1 cellular context compared by ENCODE assay signal in genomic region chr1:113265196-113265595, GRCh38.
A peak's percentile ranks its signal among the peaks of the same experiment; 100 is the strongest.
TF ChIP-seq lines count a peak whose summit lies in the region.

No MANE protein-coding gene starts in this region.

TF ChIP-seq in K562, 482 proteins besides CTCF, POLR2A, EP300 and RAD21 (continued from another document):
- TF ChIP-seq, protein P1, sequence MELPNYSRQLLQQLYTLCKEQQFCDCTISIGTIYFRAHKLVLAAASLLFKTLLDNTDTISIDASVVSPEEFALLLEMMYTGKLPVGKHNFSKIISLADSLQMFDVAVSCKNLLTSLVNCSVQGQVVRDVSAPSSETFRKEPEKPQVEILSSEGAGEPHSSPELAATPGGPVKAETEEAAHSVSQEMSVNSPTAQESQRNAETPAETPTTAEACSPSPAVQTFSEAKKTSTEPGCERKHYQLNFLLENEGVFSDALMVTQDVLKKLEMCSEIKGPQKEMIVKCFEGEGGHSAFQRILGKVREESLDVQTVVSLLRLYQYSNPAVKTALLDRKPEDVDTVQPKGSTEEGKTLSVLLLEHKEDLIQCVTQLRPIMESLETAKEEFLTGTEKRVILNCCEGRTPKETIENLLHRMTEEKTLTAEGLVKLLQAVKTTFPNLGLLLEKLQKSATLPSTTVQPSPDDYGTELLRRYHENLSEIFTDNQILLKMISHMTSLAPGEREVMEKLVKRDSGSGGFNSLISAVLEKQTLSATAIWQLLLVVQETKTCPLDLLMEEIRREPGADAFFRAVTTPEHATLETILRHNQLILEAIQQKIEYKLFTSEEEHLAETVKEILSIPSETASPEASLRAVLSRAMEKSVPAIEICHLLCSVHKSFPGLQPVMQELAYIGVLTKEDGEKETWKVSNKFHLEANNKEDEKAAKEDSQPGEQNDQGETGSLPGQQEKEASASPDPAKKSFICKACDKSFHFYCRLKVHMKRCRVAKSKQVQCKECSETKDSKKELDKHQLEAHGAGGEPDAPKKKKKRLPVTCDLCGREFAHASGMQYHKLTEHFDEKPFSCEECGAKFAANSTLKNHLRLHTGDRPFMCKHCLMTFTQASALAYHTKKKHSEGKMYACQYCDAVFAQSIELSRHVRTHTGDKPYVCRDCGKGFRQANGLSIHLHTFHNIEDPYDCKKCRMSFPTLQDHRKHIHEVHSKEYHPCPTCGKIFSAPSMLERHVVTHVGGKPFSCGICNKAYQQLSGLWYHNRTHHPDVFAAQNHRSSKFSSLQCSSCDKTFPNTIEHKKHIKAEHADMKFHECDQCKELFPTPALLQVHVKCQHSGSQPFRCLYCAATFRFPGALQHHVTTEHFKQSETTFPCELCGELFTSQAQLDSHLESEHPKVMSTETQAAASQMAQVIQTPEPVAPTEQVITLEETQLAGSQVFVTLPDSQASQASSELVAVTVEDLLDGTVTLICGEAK (IDR thresholded peaks at IDR 0.05), result no peak
- TF ChIP-seq, protein P1 (CRISPR knock-in tag; IDR thresholded peaks at IDR 0.05), result no peak
- TF ChIP-seq TCF3 (CRISPR knock-in tag; IDR thresholded peaks at IDR 0.05) (peak; percentile 38; the same call in 1 of the 2 replicates), NCOR1 (IDR thresholded peaks at IDR 0.05) (0 out of 2 replicates have a peak, but pooled peaks have one; percentile 9), RBFOX2 (IDR thresholded peaks at IDR 0.05; ENCODE audit: low read depth, low read length) (no peak), ZNF263 (CRISPR knock-in tag; IDR thresholded peaks at IDR 0.05; ENCODE audit: borderline replicate concordance) (no peak), JUND (IDR thresholded peaks at IDR 0.05; ENCODE audit: borderline replicate concordance, low read depth, low read length) (peak; percentile 75), JUND (tag; IDR thresholded peaks at IDR 0.05; ENCODE audit: borderline replicate concordance, low read depth, low read length) (peak; percentile 32; the same call in 1 of the 3 replicates), ZNF644 (tag; IDR thresholded peaks at IDR 0.05; ENCODE audit: low read depth) (no peak), ZBTB33 (CRISPR knock-in tag; IDR thresholded peaks at IDR 0.05) (no peak), SMARCA4 (IDR thresholded peaks at IDR 0.05) (0 out of 2 replicates have a peak, but pooled peaks have one; percentile 23), C11orf30 (IDR thresholded peaks at IDR 0.05; ENCODE audit: low read depth) (no peak), ZKSCAN3 (CRISPR knock-in tag; IDR thresholded peaks at IDR 0.05) (peak; percentile 91), CTBP1 (IDR thresholded peaks at IDR 0.05; ENCODE audit: borderline replicate concordance) (peak; percentile 39; the same call in 1 of the 2 replicates), DACH1 (IDR thresholded peaks at IDR 0.05; ENCODE audit: partially characterized antibody) (no peak), MEIS2 (IDR thresholded peaks at IDR 0.05; ENCODE audit: partially characterized antibody) (peak; percentile 61), HLTF (IDR thresholded peaks at IDR 0.05) (no peak), EHMT2 (IDR thresholded peaks at IDR 0.05) (no peak), CBFA2T2 (conservative IDR thresholded peaks at IDR 0.05) (peak; percentile 22; the same call in 1 of the 2 replicates), HDAC1 (IDR thresholded peaks at IDR 0.05) (no peak), HDAC6 (IDR thresholded peaks at IDR 0.05; ENCODE audit: low read depth, low read length) (no peak), RCOR1 (IDR thresholded peaks at IDR 0.05; ENCODE audit: borderline replicate concordance in 1 of 2, low read depth in 2 of 2, low read length in 2 of 2) (peak in 1 of 2 experiments; percentile 60; a peak in 1 of 4 replicates), HNRNPUL1 (IDR thresholded peaks at IDR 0.05; ENCODE audit: low read length) (no peak), CBFA2T3 (IDR thresholded peaks at IDR 0.05) (peak; percentile 59), ZNF668 (CRISPR knock-in tag; IDR thresholded peaks at IDR 0.05) (no peak), ZNF3 (CRISPR knock-in tag; IDR thresholded peaks at IDR 0.05) (no peak), ARID1B (IDR thresholded peaks at IDR 0.05) (peak; percentile 63)
- TF ChIP-seq, protein P2, sequence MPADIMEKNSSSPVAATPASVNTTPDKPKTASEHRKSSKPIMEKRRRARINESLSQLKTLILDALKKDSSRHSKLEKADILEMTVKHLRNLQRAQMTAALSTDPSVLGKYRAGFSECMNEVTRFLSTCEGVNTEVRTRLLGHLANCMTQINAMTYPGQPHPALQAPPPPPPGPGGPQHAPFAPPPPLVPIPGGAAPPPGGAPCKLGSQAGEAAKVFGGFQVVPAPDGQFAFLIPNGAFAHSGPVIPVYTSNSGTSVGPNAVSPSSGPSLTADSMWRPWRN (IDR thresholded peaks at IDR 0.05; ENCODE audit: low read depth), result no peak
- TF ChIP-seq, protein P3, sequence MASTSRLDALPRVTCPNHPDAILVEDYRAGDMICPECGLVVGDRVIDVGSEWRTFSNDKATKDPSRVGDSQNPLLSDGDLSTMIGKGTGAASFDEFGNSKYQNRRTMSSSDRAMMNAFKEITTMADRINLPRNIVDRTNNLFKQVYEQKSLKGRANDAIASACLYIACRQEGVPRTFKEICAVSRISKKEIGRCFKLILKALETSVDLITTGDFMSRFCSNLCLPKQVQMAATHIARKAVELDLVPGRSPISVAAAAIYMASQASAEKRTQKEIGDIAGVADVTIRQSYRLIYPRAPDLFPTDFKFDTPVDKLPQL (IDR thresholded peaks at IDR 0.05; ENCODE audit: extremely low read depth, insufficient read length), result no peak
- TF ChIP-seq, protein P4, sequence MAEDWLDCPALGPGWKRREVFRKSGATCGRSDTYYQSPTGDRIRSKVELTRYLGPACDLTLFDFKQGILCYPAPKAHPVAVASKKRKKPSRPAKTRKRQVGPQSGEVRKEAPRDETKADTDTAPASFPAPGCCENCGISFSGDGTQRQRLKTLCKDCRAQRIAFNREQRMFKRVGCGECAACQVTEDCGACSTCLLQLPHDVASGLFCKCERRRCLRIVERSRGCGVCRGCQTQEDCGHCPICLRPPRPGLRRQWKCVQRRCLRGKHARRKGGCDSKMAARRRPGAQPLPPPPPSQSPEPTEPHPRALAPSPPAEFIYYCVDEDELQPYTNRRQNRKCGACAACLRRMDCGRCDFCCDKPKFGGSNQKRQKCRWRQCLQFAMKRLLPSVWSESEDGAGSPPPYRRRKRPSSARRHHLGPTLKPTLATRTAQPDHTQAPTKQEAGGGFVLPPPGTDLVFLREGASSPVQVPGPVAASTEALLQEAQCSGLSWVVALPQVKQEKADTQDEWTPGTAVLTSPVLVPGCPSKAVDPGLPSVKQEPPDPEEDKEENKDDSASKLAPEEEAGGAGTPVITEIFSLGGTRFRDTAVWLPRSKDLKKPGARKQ (CRISPR knock-in tag; IDR thresholded peaks at IDR 0.05), result no peak
- TF ChIP-seq, protein P5, sequence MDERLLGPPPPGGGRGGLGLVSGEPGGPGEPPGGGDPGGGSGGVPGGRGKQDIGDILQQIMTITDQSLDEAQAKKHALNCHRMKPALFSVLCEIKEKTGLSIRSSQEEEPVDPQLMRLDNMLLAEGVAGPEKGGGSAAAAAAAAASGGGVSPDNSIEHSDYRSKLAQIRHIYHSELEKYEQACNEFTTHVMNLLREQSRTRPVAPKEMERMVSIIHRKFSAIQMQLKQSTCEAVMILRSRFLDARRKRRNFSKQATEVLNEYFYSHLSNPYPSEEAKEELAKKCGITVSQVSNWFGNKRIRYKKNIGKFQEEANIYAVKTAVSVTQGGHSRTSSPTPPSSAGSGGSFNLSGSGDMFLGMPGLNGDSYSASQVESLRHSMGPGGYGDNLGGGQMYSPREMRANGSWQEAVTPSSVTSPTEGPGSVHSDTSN (CRISPR knock-in tag; IDR thresholded peaks at IDR 0.05; ENCODE audit: low read depth), result no peak
- TF ChIP-seq, protein P5 (tag; conservative IDR thresholded peaks at IDR 0.05; ENCODE audit: low read depth), result 0 out of 2 replicates have a peak, but pooled peaks have one; percentile 11
TF ChIP-seq in K562: peak in this region for 14.
